In the genomic region with DNA sequence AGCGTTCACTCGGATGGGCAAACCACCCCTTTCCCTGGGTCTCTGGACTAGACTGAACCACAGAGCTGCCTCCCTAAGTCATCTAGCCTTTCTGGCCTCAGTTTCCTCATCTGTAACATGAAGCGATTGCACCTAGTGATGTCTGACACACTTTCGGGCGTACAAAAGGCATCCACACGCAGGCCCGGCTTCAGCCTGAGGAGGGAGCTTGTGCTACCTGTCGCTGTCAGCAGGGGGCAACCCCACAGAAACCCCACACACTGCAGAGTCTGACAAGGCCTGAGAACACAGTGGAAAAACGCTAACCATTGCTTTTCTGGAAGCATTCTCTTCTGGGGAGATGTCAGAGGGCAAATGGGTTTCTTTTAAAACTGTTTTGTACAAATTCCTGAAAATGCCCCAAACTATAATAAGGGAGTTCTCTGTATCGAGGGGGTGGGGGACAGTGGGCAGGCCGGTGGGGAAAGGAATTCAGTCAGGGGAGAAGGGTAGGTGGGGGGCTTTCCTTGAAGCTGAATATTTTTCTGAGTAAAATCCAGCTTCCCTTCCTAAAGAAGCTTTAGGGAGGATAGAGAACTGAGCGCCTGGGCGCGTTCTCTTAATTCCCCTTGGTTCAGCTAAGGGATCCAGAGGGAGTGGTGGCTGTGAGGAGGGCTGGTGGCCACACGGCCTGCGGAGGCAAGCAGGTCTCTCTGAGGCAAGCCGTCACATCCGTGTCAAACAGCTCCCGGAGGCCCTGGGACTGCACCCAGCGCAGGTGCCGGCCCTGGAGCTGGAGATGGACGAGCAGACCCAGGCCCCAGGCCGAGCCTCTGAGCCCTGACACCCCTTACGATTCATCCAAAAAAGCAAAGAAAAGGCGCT, we compare ENCODE assay signal across 8 cellular contexts. TPM values are rescaled to one million over a fixed set of nuclear protein-coding genes. Genes with fewer than 3 reads are reported as not detected.
DNase-seq lines count a peak whose midpoint lies in the region; ATAC-seq and TF ChIP-seq lines count a peak whose summit lies in the region.

No MANE protein-coding gene starts in this region.

- no peaks in the 10 kb centered on the region for H3K27me3 Mint-ChIP-seq in activated naive CD4-positive, alpha-beta T cell treated with anti-CD3 and anti-CD28 coated beads, Interleukin-2, amount 10 ng/mL, durations not matched to agents 7 days and 5 days

- TF ChIP-seq POLR2A in heart left ventricle (IDR thresholded peaks at IDR 0.05) (no peak), uterus (IDR thresholded peaks at IDR 0.05) (no peak)

- no peaks in the 10 kb centered on the region for H3K4me1 Mint-ChIP-seq in activated naive CD4-positive, alpha-beta T cell treated with anti-CD3 and anti-CD28 coated beads, Interleukin-2, amount 10 ng/mL, durations not matched to agents 7 days and 5 days

- H3K27ac Mint-ChIP-seq in activated naive CD4-positive, alpha-beta T cell treated with anti-CD3 and anti-CD28 coated beads, Interleukin-2, amount 10 ng/mL, durations not matched to agents 7 days and 5 days, result no peak overlapping the region

- no peaks in the 10 kb centered on the region for H3K36me3 Mint-ChIP-seq in activated naive CD4-positive, alpha-beta T cell treated with anti-CD3 and anti-CD28 coated beads, Interleukin-2, amount 10 ng/mL, durations not matched to agents 7 days and 5 days

- intact Hi-C loops in heart left ventricle (cut with DNase I), result loop anchor here in 5 of 10 donors (5.0 to 10.0 kb wide), 6 partner anchors 379 to 902 kb away; a partner anchor contains a TSS
- intact Hi-C loops in uterus (cut with DNase I; ENCODE audit: low total_unique reads), result no loop called here

- H3K4me1 ChIP-seq in heart left ventricle, result peaks cover 0 to 16% (median 0%) of the 10 kb centered on the region in 12 donors
- no peaks in the 10 kb centered on the region for H3K4me1 ChIP-seq in uterus

- 66 to 73% (median 72%) methylated on average over 24 to 25 of the region's 25 CpGs for whole genome bisulfite sequencing in heart left ventricle, 4 donors

- H3K9me3 ChIP-seq in heart left ventricle (no peaks in the 10 kb centered on the region), uterus (no peaks in the 10 kb centered on the region)

- DNase-seq in COLO829 (ENCODE audit: low spot score) (peak; percentile 71), SHP77 (lab: John Stamatoyannopoulos, UW) (peak; percentile 32 to 52), heart left ventricle (peak in 1 of 5 donors; percentile 39), retinal pigment epithelial cell (ENCODE audit: low read depth) (no peak), uterus (no peak)
- peak; percentile 62 for DNase-seq in activated naive CD4-positive, alpha-beta T cell treated with anti-CD3 and anti-CD28 coated beads, Interleukin-2, amount 10 ng/mL, durations not matched to agents 7 days and 5 days

- no peaks in the 10 kb centered on the region for H3K9me3 Mint-ChIP-seq in activated naive CD4-positive, alpha-beta T cell treated with anti-CD3 and anti-CD28 coated beads, Interleukin-2, amount 10 ng/mL, durations not matched to agents 7 days and 5 days

- H3K4me3 Mint-ChIP-seq in activated naive CD4-positive, alpha-beta T cell treated with anti-CD3 and anti-CD28 coated beads, Interleukin-2, amount 10 ng/mL, durations not matched to agents 7 days and 5 days, result no peak overlapping the region

- CTCF ChIA-PET in activated naive CD4-positive, alpha-beta T cell treated with anti-CD3 and anti-CD28 coated beads, Interleukin-2, amount 10 ng/mL, durations not matched to agents 7 days and 5 days (lab: Charles Lee), result interaction anchor here (0.6 to 1.9 kb wide), 18 partner anchors 9 to 1674 kb away, joined by 3 to 8 read pairs (median 3); no protein-coding TSS in a partner anchor

- peak; percentile 29 to 70 (median 54) for TF ChIP-seq CTCF in heart left ventricle (IDR thresholded peaks at IDR 0.05)
- TF ChIP-seq CTCF in retinal pigment epithelial cell (conservative IDR thresholded peaks at IDR 0.05; ENCODE audit: low read depth, low read length), result peak; percentile 93
- peak in 2 of 4 experiments; percentile 10 to 16 for TF ChIP-seq CTCF in uterus (IDR thresholded peaks at IDR 0.05)

- H3K36me3 ChIP-seq in heart left ventricle (no peaks in the 10 kb centered on the region), uterus (no peaks in the 10 kb centered on the region)

- H3K4me3 ChIP-seq in heart left ventricle (no peak overlapping the region), retinal pigment epithelial cell (ENCODE audit: low read length) (no peak overlapping the region), uterus (no peak overlapping the region)

- H3K27ac ChIP-seq in heart left ventricle, result no peak overlapping the region
- H3K27ac ChIP-seq in uterus, result no peak overlapping the region

- ATAC-seq in GM19351 (IDR thresholded peaks at IDR 0.05; ENCODE audit: unreplicated experiment) (peak; percentile 94), HG03521 (IDR thresholded peaks at IDR 0.05; ENCODE audit: unreplicated experiment) (peak; percentile 95), heart left ventricle (peak; percentile 49 to 87 (median 76))

- H3K27me3 ChIP-seq in heart left ventricle, result no peaks in the 10 kb centered on the region
- no peaks in the 10 kb centered on the region for H3K27me3 ChIP-seq in uterus

RNA-seq across cellular contexts. Expression of a gene that starts 0.6 kb away (rescaled TPM):
- not detected for total RNA-seq in heart left ventricle
- not detected for polyA plus RNA-seq in heart left ventricle
- total RNA-seq in uterus, result not detected

Comparison
In these comparisons a context has a peak if more than half of its experiments do, and no peak if none do; other contexts are left out.
1. DNase-seq: peak in COLO829 (single experiment), SHP77 (2 of 2) and activated naive CD4-positive, alpha-beta T cell treated with anti-CD3 and anti-CD28 coated beads, Interleukin-2, amount 10 ng/mL, durations not matched to agents 7 days and 5 days (single experiment); none in retinal pigment epithelial cell (single experiment) and uterus (0 of 2).
2. Peak in every context shown above with its lines, with median percentiles within 50 percentile points of each other: ATAC-seq.